Comparison of ENCODE assay signal across 1 cellular context in genomic region chr18:11002277-11002676, GRCh38.
TF ChIP-seq lines count a peak whose summit lies in the region.

No MANE protein-coding gene starts in this region.

TF ChIP-seq in GM23338, 12 proteins besides CTCF, POLR2A, EP300 and RAD21:
- TF ChIP-seq ZNF462 (CRISPR knock-in tag; IDR thresholded peaks at IDR 0.05) (no peak), STAT1 (IDR thresholded peaks at IDR 0.05; ENCODE audit: unreplicated experiment) (no peak), POLR2AphosphoS5 (IDR thresholded peaks at IDR 0.05; ENCODE audit: low read depth) (no peak), CREB1 (CRISPR knock-in tag; IDR thresholded peaks at IDR 0.05; ENCODE audit: low read depth) (no peak), ZNF114 (CRISPR knock-in tag; IDR thresholded peaks at IDR 0.05) (no peak), NANOG (IDR thresholded peaks at IDR 0.05; ENCODE audit: borderline replicate concordance) (no peak), EZH2 (IDR thresholded peaks at IDR 0.05; ENCODE audit: low read depth, unreplicated experiment) (no peak), ETS1 (IDR thresholded peaks at IDR 0.05) (no peak), REST (IDR thresholded peaks at IDR 0.05; ENCODE audit: unreplicated experiment) (no peak), ZNF331 (CRISPR knock-in tag; IDR thresholded peaks at IDR 0.05; ENCODE audit: low read depth) (no peak), EZH2phosphoT487 (IDR thresholded peaks at IDR 0.05; ENCODE audit: unreplicated experiment) (no peak), JUNB (IDR thresholded peaks at IDR 0.05; ENCODE audit: unreplicated experiment) (no peak)
